In the genomic region with DNA sequence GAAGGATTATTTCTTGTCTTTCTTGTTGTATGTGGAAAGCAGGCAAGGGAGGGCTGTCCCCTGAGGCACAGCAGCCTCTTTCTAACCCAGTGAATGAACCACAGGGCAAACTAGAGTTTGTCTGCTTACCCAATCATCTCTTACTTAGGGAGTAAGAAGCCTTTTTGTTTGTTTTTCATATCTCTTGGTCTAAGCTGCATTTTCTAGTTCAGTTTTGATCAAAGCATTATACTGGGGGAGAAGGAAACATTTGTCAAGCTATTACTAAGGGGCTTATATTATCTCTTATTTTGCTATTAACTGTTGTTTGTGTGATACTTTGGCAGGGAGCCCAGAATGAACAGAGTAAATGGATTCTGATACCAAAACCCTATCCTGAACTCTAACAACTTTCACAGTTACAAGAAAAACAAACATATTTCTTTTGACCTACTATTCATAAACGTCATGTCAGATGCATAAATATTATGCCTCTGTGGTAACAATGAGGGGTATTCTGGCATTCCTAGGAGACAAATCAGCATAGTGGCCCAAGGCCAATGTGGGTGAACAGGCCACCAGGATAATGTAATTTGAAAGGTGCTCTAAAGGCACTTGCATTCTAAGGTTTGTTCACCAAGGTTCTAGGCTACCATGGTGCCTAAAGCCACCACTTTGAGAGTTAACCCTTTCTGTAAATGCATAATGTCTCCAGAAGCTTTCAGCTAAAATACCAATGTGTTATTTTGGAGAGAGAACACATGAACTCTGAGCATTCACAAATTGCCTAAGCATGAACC, we compare ENCODE assay signal across 10 cellular contexts.
DNase-seq lines count a peak whose midpoint lies in the region; ATAC-seq, FAIRE-seq and TF ChIP-seq lines count a peak whose summit lies in the region.
"Had no signal": no experiment of that assay in that cellular context is flagged by ENCODE, and none has a peak within 500 bp of the region (broad histone marks: within the 10 kb centered on the region; RNA-seq: fewer than 3 reads in every experiment).

No MANE protein-coding gene starts in this region.

- POLR2A ChIA-PET in activated CD8-positive, alpha-beta T cell treated with anti-CD3 and anti-CD28 coated beads for 36 hours (lab: Charles Lee): no interaction called here

- peaks cover 9 to 21% (median 14%) of the 10 kb centered on the region in 3 donors for H3K4me1 ChIP-seq in pancreas

- H3K9me3 ChIP-seq in pancreas: no peaks in the 10 kb centered on the region

- no peaks in the 10 kb centered on the region for H3K27me3 Mint-ChIP-seq in activated CD8-positive, alpha-beta T cell treated with anti-CD3 and anti-CD28 coated beads for 36 hours
- H3K27me3 Mint-ChIP-seq: activated naive CD8-positive, alpha-beta T cell treated with anti-CD3 and anti-CD28 coated beads, Interleukin-2, amount 10 ng/mL, durations not matched to agents 7 days and 5 days had no signal

- no peaks in the 10 kb centered on the region for H3K36me3 Mint-ChIP-seq in activated CD8-positive, alpha-beta T cell treated with anti-CD3 and anti-CD28 coated beads for 36 hours (ENCODE audit: low read depth)

- CTCF ChIA-PET in activated CD8-positive, alpha-beta T cell treated with anti-CD3 and anti-CD28 coated beads for 36 hours (lab: Charles Lee): interaction anchor here (1.3 to 1.6 kb wide), 3 partner anchors 19 to 66 kb away, joined by 4 to 8 read pairs (median 4); no protein-coding TSS in a partner anchor

- peaks cover 22% of the 10 kb centered on the region for H3K4me1 Mint-ChIP-seq in activated CD8-positive, alpha-beta T cell treated with anti-CD3 and anti-CD28 coated beads for 36 hours (ENCODE audit: low read depth)
- H3K4me1 Mint-ChIP-seq: activated naive CD8-positive, alpha-beta T cell treated with anti-CD3 and anti-CD28 coated beads, Interleukin-2, amount 10 ng/mL, durations not matched to agents 7 days and 5 days had no signal

- TF ChIP-seq CTCF in pancreas (IDR thresholded peaks at IDR 0.05): no peak
- no peak for TF ChIP-seq CTCF in activated CD8-positive, alpha-beta T cell treated with anti-CD3 and anti-CD28 coated beads for 36 hours (IDR thresholded peaks at IDR 0.05)

- no peak overlapping the region for H3K4me3 ChIP-seq in pancreas

- DNase-seq in COR-L47 (lab: John Stamatoyannopoulos, UW) (peak; percentile 57), NCI-H226 (peak; percentile 80), epidermal melanocyte (ENCODE audit: insufficient read length, low spot score) (peak; percentile 25), pancreas (no peak), OCI-M2 (lab: John Stamatoyannopoulos, UW; ENCODE audit: unreplicated experiment) (no peak)
- DNase-seq in activated CD8-positive, alpha-beta T cell treated with anti-CD3 and anti-CD28 coated beads for 36 hours: no peak
- DNase-seq: activated naive CD8-positive, alpha-beta T cell treated with anti-CD3 and anti-CD28 coated beads, Interleukin-2, amount 10 ng/mL, durations not matched to agents 7 days and 5 days had no signal

- no peak overlapping the region for H3K4me3 Mint-ChIP-seq in activated CD8-positive, alpha-beta T cell treated with anti-CD3 and anti-CD28 coated beads for 36 hours
- H3K4me3 Mint-ChIP-seq: activated naive CD8-positive, alpha-beta T cell treated with anti-CD3 and anti-CD28 coated beads, Interleukin-2, amount 10 ng/mL, durations not matched to agents 7 days and 5 days had no signal

- intact Hi-C loops in pancreas (cut with DNase I): no loop called here
- intact Hi-C loops in activated CD8-positive, alpha-beta T cell treated with anti-CD3 and anti-CD28 coated beads for 36 hours (cut with micrococcal nuclease): loop anchor here (5.0 kb wide), 1 partner anchor 71 kb away; no protein-coding TSS in a partner anchor

- peak; percentile 68 to 93 (median 90) for ATAC-seq in pancreas
- ATAC-seq in activated CD8-positive, alpha-beta T cell treated with anti-CD3 and anti-CD28 coated beads for 36 hours: no peak
- ATAC-seq in HG03442 (IDR thresholded peaks at IDR 0.05; ENCODE audit: unreplicated experiment): no peak
- no peak for ATAC-seq in GM18861 (IDR thresholded peaks at IDR 0.05; ENCODE audit: unreplicated experiment)

- no peaks in the 10 kb centered on the region for H3K36me3 ChIP-seq in pancreas

- 3 to 5% methylated on average over 1 of the region's 1 CpG for WGBS in pancreas, 2 donors

- no peaks in the 10 kb centered on the region for H3K27me3 ChIP-seq in pancreas

- H3K27ac Mint-ChIP-seq in activated CD8-positive, alpha-beta T cell treated with anti-CD3 and anti-CD28 coated beads for 36 hours: no peak overlapping the region
- H3K27ac Mint-ChIP-seq: activated naive CD8-positive, alpha-beta T cell treated with anti-CD3 and anti-CD28 coated beads, Interleukin-2, amount 10 ng/mL, durations not matched to agents 7 days and 5 days had no signal

- FAIRE-seq in pancreas (lab: Jason Lieb, UNC): no peak
- FAIRE-seq: GM12891 had no signal

- no peaks in the 10 kb centered on the region for H3K9me3 Mint-ChIP-seq in activated CD8-positive, alpha-beta T cell treated with anti-CD3 and anti-CD28 coated beads for 36 hours

- peak overlapping the region in 3 of 4 donors; percentile 39 to 57 (median 40) for H3K27ac ChIP-seq in pancreas

Comparison
In these comparisons a context has a peak if more than half of its experiments do, and no peak if none do; other contexts are left out.
1. DNase-seq: peak in COR-L47 (single experiment), NCI-H226 (single experiment) and epidermal melanocyte (single experiment); none in pancreas (0 of 6), activated CD8-positive, alpha-beta T cell treated with anti-CD3 and anti-CD28 coated beads for 36 hours (single experiment) and OCI-M2 (single experiment).
2. ATAC-seq: peak in pancreas (4 of 4); none in activated CD8-positive, alpha-beta T cell treated with anti-CD3 and anti-CD28 coated beads for 36 hours (single experiment), HG03442 (single experiment) and GM18861 (single experiment).